In the genomic region with DNA sequence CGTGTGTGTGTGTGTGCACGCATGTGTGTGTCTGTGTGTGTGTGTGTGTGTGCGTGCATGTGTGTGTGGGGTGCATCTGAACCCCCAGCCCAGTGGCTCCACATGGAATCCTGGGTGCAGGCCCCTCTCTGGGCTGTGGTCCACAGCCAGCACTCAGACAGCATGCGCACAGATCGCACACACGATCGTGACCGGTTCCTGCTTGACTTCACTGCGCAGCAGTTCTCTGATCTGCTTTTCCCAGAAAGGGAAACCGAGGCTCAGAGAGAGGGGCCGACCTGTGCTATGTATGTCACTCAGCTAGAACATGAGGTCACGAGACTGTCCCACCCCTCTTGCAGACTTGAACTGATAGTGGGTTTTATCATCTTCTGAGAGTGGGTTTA, we compare ENCODE assay signal across 21 cellular contexts. TPM values are rescaled to one million over a fixed set of nuclear protein-coding genes. Genes with fewer than 3 reads are reported as not detected.
DNase-seq lines count a peak whose midpoint lies in the region; ATAC-seq and TF ChIP-seq lines count a peak whose summit lies in the region.
"Had no signal": no experiment of that assay in that cellular context is flagged by ENCODE, and none has a peak within 500 bp of the region (broad histone marks: within the 10 kb centered on the region; RNA-seq: fewer than 3 reads in every experiment).

No MANE protein-coding gene starts in this region.

- WGBS in H9 (ENCODE audit: extremely low coverage, insufficient read length, low lambda C conversion rate) = no CpG with 5 or more reads among the region's 12 CpGs

- H2BK15ac ChIP-seq in H9 (ENCODE audit: low read depth, low read length) = no peak overlapping the region

- H4K5ac ChIP-seq in H9 (ENCODE audit: insufficient read length, low read depth, low read length) = no peak overlapping the region

- H3K27me3 Mint-ChIP-seq in H9 (ENCODE audit: low read depth) = no peaks in the 10 kb centered on the region
- peaks cover 9% of the 10 kb centered on the region for H3K27me3 Mint-ChIP-seq in nephron progenitor cell (ENCODE audit: low read depth, poor library complexity)
- peaks cover 7% of the 10 kb centered on the region for H3K27me3 Mint-ChIP-seq in activated naive CD8-positive, alpha-beta T cell treated with anti-CD3 and anti-CD28 coated beads for 36 hours

- H3K4me1 ChIP-seq in H9 (ENCODE audit: insufficient read depth, low read length) (no peaks in the 10 kb centered on the region; the same call in 1 of the 2 replicates), lower lobe of right lung (no peaks in the 10 kb centered on the region)

- H3K9me3 ChIP-seq in H9 (ENCODE audit: control insufficient read depth, low read depth, low read length) (no peaks in the 10 kb centered on the region), lower lobe of right lung (no peaks in the 10 kb centered on the region)
- H3K9me3 ChIP-seq: BLaER1 treated with 17β-estradiol and CSF1 and Interleukin-3, amounts not matched to agents 10 nM and 100 nM; SJCRH30 had no signal

- DNase-seq in H9 (no peak), nephron progenitor cell (no peak), substantia nigra (lab: John Stamatoyannopoulos, UW) (no peak), lower lobe of right lung (no peak), Right ventricle myocardium superior (no peak), NOMO-1 treated with DMSO at 0.1 percent for 48 hours (lab: John Stamatoyannopoulos, UW; ENCODE audit: unreplicated experiment) (no peak)
- DNase-seq in activated naive CD8-positive, alpha-beta T cell treated with anti-CD3 and anti-CD28 coated beads for 36 hours = no peak
- DNase-seq: CD8-positive, alpha-beta T cell; DMS53; GDM1; NCI-H1105; NCI-H146; NCI-H2029; NCI-H2227 treated with DMSO at 0.1 percent for 48 hours; NCI-H510A; NCI-H748 treated with DMSO at 0.1 percent for 48 hours had no signal

- H3K4me3 Mint-ChIP-seq in H9 (no peak overlapping the region), nephron progenitor cell (no peak overlapping the region)
- no peak overlapping the region for H3K4me3 Mint-ChIP-seq in activated naive CD8-positive, alpha-beta T cell treated with anti-CD3 and anti-CD28 coated beads for 36 hours
- H3K4me3 Mint-ChIP-seq: CD8-positive, alpha-beta T cell; IgD-negative memory B cell had no signal

- no peak overlapping the region for H2BK12ac ChIP-seq in H9 (ENCODE audit: insufficient read length, low read depth, low read length)

- H4K91ac ChIP-seq in H9 (ENCODE audit: insufficient read length, low read depth, low read length) = no peak overlapping the region

- no peaks in the 10 kb centered on the region for H3K36me3 ChIP-seq in lower lobe of right lung
- H3K36me3 ChIP-seq: BLaER1 treated with 17β-estradiol and CSF1 and Interleukin-3, amounts not matched to agents 10 nM and 100 nM; SJCRH30 had no signal

- H3K27ac ChIP-seq in H9 (ENCODE audit: insufficient read length, low read depth, low read length) = no peak overlapping the region
- peak overlapping the region; percentile 67 for H3K27ac ChIP-seq in cingulate gyrus (ENCODE audit: low read depth, low read length)
- H3K27ac ChIP-seq in substantia nigra (ENCODE audit: low read depth, low read length, poor library complexity, severe bottlenecking) = peak overlapping the region; percentile 82
- no peak overlapping the region for H3K27ac ChIP-seq in lower lobe of right lung
- H3K27ac ChIP-seq: BLaER1 treated with 17β-estradiol and CSF1 and Interleukin-3, amounts not matched to agents 10 nM and 100 nM; SJCRH30 had no signal

- no peak overlapping the region for H3K18ac ChIP-seq in H9 (ENCODE audit: insufficient read length, low read depth, low read length)

- ATAC-seq in lower lobe of right lung (no peak), Right ventricle myocardium superior (ENCODE audit: poor library complexity) (no peak)
- ATAC-seq: CD8-positive, alpha-beta T cell; Panc1 had no signal

- TF ChIP-seq CTCF in H9 (conservative IDR thresholded peaks at IDR 0.05) (no peak), nephron progenitor cell (IDR thresholded peaks at IDR 0.05) (no peak), lower lobe of right lung (IDR thresholded peaks at IDR 0.05) (no peak)

- H2BK120ac ChIP-seq in H9 (ENCODE audit: low read depth, low read length, poor library complexity, severe bottlenecking) = no peak overlapping the region

- no peak overlapping the region for H2BK20ac ChIP-seq in H9 (ENCODE audit: low read depth, low read length, poor library complexity, severe bottlenecking)

- no peak overlapping the region for H3K4ac ChIP-seq in H9 (ENCODE audit: low read depth, low read length)

- no peaks in the 10 kb centered on the region for H3K27me3 ChIP-seq in H9 (ENCODE audit: insufficient read depth, low read length)
- H3K27me3 ChIP-seq in lower lobe of right lung (ENCODE audit: low read depth) = peaks cover 12% of the 10 kb centered on the region
- H3K27me3 ChIP-seq: SJCRH30 had no signal

- H4K8ac ChIP-seq in H9 (replicated peaks; ENCODE audit: insufficient read length, low read depth, low read length) = peak overlapping the region; percentile 47

- intact Hi-C loops in lower lobe of right lung (cut with DNase I) (no loop called here), Right ventricle myocardium superior (cut with DNase I) (no loop called here)

- no peak overlapping the region for H3K9ac ChIP-seq in H9 (ENCODE audit: extremely low read depth, insufficient read length, low read length)
- H3K9ac ChIP-seq: BLaER1 treated with 17β-estradiol and CSF1 and Interleukin-3, amounts not matched to agents 10 nM and 100 nM had no signal

- H3K27ac Mint-ChIP-seq in H9 (no peak overlapping the region), nephron progenitor cell (peak overlapping the region; percentile 69)
- H3K27ac Mint-ChIP-seq in activated naive CD8-positive, alpha-beta T cell treated with anti-CD3 and anti-CD28 coated beads for 36 hours = no peak overlapping the region
- H3K27ac Mint-ChIP-seq: CD8-positive, alpha-beta T cell; IgD-negative memory B cell had no signal

- no peaks in the 10 kb centered on the region for H3K79me2 ChIP-seq in H9 (ENCODE audit: insufficient read depth, low read length)

- no peak overlapping the region for H2AK5ac ChIP-seq in H9 (ENCODE audit: insufficient read length, low read length)

- H2AFZ ChIP-seq in H9 (ENCODE audit: low read length) = no peak overlapping the region

- no peak overlapping the region for H3K56ac ChIP-seq in H9 (ENCODE audit: insufficient read length, low read depth, low read length)

- no peak overlapping the region for H2BK5ac ChIP-seq in H9 (ENCODE audit: insufficient read length, low read length)

- no peak overlapping the region for H3K23ac ChIP-seq in H9 (ENCODE audit: insufficient read length, low read depth, low read length)

- no peak overlapping the region for H3T11ph ChIP-seq in H9 (ENCODE audit: low read length)

- no peaks in the 10 kb centered on the region for H3K23me2 ChIP-seq in H9 (ENCODE audit: insufficient read length, low read depth, low read length, poor library complexity, severe bottlenecking)

- H3K4me2 ChIP-seq in H9 (ENCODE audit: insufficient read depth, insufficient read length, low read length) = no peak overlapping the region
- H3K4me2 ChIP-seq: BLaER1 treated with 17β-estradiol and CSF1 and Interleukin-3, amounts not matched to agents 10 nM and 100 nM had no signal

- no peak overlapping the region for H3K4me3 ChIP-seq in lower lobe of right lung
- H3K4me3 ChIP-seq: BLaER1 treated with 17β-estradiol and CSF1 and Interleukin-3, amounts not matched to agents 10 nM and 100 nM; SJCRH30 had no signal

- no peaks in the 10 kb centered on the region for H4K20me1 ChIP-seq in H9 (ENCODE audit: control insufficient read depth, insufficient read depth, insufficient read length)
- H4K20me1 ChIP-seq: BLaER1 treated with 17β-estradiol and CSF1 and Interleukin-3, amounts not matched to agents 10 nM and 100 nM had no signal

- no peak overlapping the region for H3K14ac ChIP-seq in H9 (ENCODE audit: insufficient read depth, low read length)

- H3K79me1 ChIP-seq in H9 (ENCODE audit: insufficient read depth, low read depth, low read length, poor library complexity, severe bottlenecking) = no peaks in the 10 kb centered on the region

- H3K4me1 Mint-ChIP-seq in H9 = peaks cover 10 to 24% of the 10 kb centered on the region in 2 experiments
- peaks cover 67% of the 10 kb centered on the region for H3K4me1 Mint-ChIP-seq in nephron progenitor cell
- no peaks in the 10 kb centered on the region for H3K4me1 Mint-ChIP-seq in activated naive CD8-positive, alpha-beta T cell treated with anti-CD3 and anti-CD28 coated beads for 36 hours
- H3K4me1 Mint-ChIP-seq: IgD-negative memory B cell had no signal

- H3K36me3 Mint-ChIP-seq in H9 (ENCODE audit: insufficient read depth in 1 of 3, low read depth in 3 of 3) (no peaks in the 10 kb centered on the region), nephron progenitor cell (ENCODE audit: low read depth) (no peaks in the 10 kb centered on the region)
- no peaks in the 10 kb centered on the region for H3K36me3 Mint-ChIP-seq in activated naive CD8-positive, alpha-beta T cell treated with anti-CD3 and anti-CD28 coated beads for 36 hours
- H3K36me3 Mint-ChIP-seq: CD8-positive, alpha-beta T cell; IgD-negative memory B cell had no signal

- no peaks in the 10 kb centered on the region for H3K9me3 Mint-ChIP-seq in H9
- H3K9me3 Mint-ChIP-seq in nephron progenitor cell = no peaks in the 10 kb centered on the region
- no peaks in the 10 kb centered on the region for H3K9me3 Mint-ChIP-seq in activated naive CD8-positive, alpha-beta T cell treated with anti-CD3 and anti-CD28 coated beads for 36 hours
- H3K9me3 Mint-ChIP-seq: CD8-positive, alpha-beta T cell had no signal

RNA-seq across cellular contexts. Expression of gene RASGEF1C, which starts 34.4 kb away (rescaled TPM):
- total RNA-seq in H9 (2021) (0.83 and 0.90 TPM in 2 replicates), lower lobe of right lung (not detected), Right ventricle myocardium superior (0.59 TPM)
- not detected for total RNA-seq in activated naive CD8-positive, alpha-beta T cell treated with anti-CD3 and anti-CD28 coated beads for 36 hours
- total RNA-seq: CD8-positive, alpha-beta T cell; SJCRH30 had no signal

Comparison
In these comparisons a context has a peak if more than half of its experiments do, and no peak if none do; other contexts are left out.
1. H3K27ac ChIP-seq: peak in cingulate gyrus (single experiment) and substantia nigra (single experiment); none in H9 (single experiment) and lower lobe of right lung (single experiment).